8 cellular contexts compared by ENCODE assay signal in the genomic region with DNA sequence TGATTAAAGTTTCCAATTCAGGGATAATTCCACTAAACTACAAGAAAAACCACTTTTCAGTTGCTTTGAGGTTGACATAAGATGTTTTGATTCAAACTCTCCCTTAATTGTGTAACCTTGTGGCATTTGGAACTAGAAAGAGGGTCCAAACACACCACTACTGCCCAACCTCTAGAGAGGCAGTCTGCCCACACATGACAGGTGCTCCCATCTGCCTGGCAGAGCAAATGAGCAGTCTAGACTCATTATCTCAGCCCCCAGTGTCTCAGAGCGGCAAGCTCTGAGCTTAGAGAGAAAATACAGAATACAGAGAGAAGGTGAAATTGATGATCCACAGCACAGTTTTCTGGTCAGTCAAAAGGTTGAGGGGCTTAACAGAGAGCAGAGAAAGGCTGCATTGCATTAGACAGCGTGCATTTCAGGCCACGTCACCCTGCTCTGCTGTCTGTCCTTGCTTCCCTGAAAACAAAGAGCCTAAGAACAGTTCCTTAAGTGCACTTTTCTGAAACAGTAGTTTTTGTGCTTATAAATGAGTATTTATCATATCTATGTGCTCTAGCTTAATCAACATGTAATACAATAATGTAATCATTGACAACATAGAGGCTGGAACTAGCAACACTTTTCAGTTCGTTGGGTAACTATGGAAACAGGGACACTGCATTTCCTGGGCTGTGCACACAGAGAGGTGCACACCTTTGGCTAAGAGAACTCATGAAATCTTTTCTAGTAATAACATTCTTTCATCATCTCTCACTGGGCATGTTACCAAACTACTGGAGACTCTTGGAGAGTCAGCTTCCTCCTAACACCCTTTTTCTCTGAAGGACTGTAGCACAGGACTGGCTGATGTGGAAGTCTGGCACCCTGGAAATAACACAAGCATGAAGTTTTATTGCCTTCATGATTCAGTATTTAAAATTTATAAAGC.
DNase-seq lines count a peak whose midpoint lies in the region; ATAC-seq, FAIRE-seq and TF ChIP-seq lines count a peak whose summit lies in the region.

No MANE protein-coding gene starts in this region.

- H3K9me3 Mint-ChIP-seq in stimulated activated effector memory CD8-positive, alpha-beta T cell treated with anti-CD3 and anti-CD28 coated beads, Interleukin-12 subunit alpha, Interleukin-12 subunit beta, amount 100 ng/mL, for 72 hours, result no peaks in the 10 kb centered on the region

- H3K27me3 ChIP-seq in bronchial epithelial cell (ENCODE audit: control insufficient read depth, insufficient read depth, low read length), result no peaks in the 10 kb centered on the region

- no peak for TF ChIP-seq CTCF in bronchial epithelial cell (IDR thresholded peaks at IDR 0.05; ENCODE audit: insufficient read depth, low read length, severe bottlenecking)

- FAIRE-seq in bronchial epithelial cell (lab: Jason Lieb, UNC), result no peak

- H3K4me3 ChIP-seq in bronchial epithelial cell (ENCODE audit: low read depth, low read length), result no peak overlapping the region

- DNase-seq in NCI-H1417 (lab: John Stamatoyannopoulos, UW) (peak in 2 of 3 experiments; percentile 24 to 63), NCI-H1417 treated with DMSO at 0.1 percent for 48 hours (lab: John Stamatoyannopoulos, UW) (no peak), bronchial epithelial cell (ENCODE audit: low read depth) (peak; percentile 92), AML-193 (lab: John Stamatoyannopoulos, UW) (no peak)
- no peak for DNase-seq in stimulated activated effector memory CD8-positive, alpha-beta T cell treated with anti-CD3 and anti-CD28 coated beads, Interleukin-12 subunit alpha, Interleukin-12 subunit beta, amount 100 ng/mL, for 72 hours (ENCODE audit: low spot score in 2 of 2)
- no peak for DNase-seq in activated CD4-positive, alpha-beta T cell treated with anti-CD3 and anti-CD28 coated beads, Interleukin-2, amount 50 U/mL, for 48 hours

- no peak overlapping the region for H3K27ac Mint-ChIP-seq in stimulated activated effector memory CD8-positive, alpha-beta T cell treated with anti-CD3 and anti-CD28 coated beads, Interleukin-12 subunit alpha, Interleukin-12 subunit beta, amount 100 ng/mL, for 72 hours

- peak; percentile 73 for ATAC-seq in HG03135 (IDR thresholded peaks at IDR 0.05; ENCODE audit: unreplicated experiment)
- ATAC-seq in stimulated activated effector memory CD8-positive, alpha-beta T cell treated with anti-CD3 and anti-CD28 coated beads, Interleukin-12 subunit alpha, Interleukin-12 subunit beta, amount 100 ng/mL, for 72 hours, result peak; percentile 9
- no peak for ATAC-seq in HG02840 (IDR thresholded peaks at IDR 0.05; ENCODE audit: low FRiP score, unreplicated experiment)

- H3K36me3 ChIP-seq in bronchial epithelial cell (ENCODE audit: control insufficient read depth, insufficient read depth, low read length), result no peaks in the 10 kb centered on the region

- no peaks in the 10 kb centered on the region for H3K4me1 Mint-ChIP-seq in stimulated activated effector memory CD8-positive, alpha-beta T cell treated with anti-CD3 and anti-CD28 coated beads, Interleukin-12 subunit alpha, Interleukin-12 subunit beta, amount 100 ng/mL, for 72 hours

- no peaks in the 10 kb centered on the region for H3K36me3 Mint-ChIP-seq in stimulated activated effector memory CD8-positive, alpha-beta T cell treated with anti-CD3 and anti-CD28 coated beads, Interleukin-12 subunit alpha, Interleukin-12 subunit beta, amount 100 ng/mL, for 72 hours

- H3K4me3 Mint-ChIP-seq in stimulated activated effector memory CD8-positive, alpha-beta T cell treated with anti-CD3 and anti-CD28 coated beads, Interleukin-12 subunit alpha, Interleukin-12 subunit beta, amount 100 ng/mL, for 72 hours, result no peak overlapping the region

Comparison
In these comparisons a context has a peak if more than half of its experiments do, and no peak if none do; other contexts are left out.
1. DNase-seq: peak in NCI-H1417 (2 of 3) and bronchial epithelial cell (single experiment); none in NCI-H1417 treated with DMSO at 0.1 percent for 48 hours (single experiment), stimulated activated effector memory CD8-positive, alpha-beta T cell treated with anti-CD3 and anti-CD28 coated beads, Interleukin-12 subunit alpha, Interleukin-12 subunit beta, amount 100 ng/mL, for 72 hours (0 of 2), AML-193 (0 of 2) and activated CD4-positive, alpha-beta T cell treated with anti-CD3 and anti-CD28 coated beads, Interleukin-2, amount 50 U/mL, for 48 hours (0 of 2).